ENCODE assay signal across 32 cellular contexts in the genomic region with DNA sequence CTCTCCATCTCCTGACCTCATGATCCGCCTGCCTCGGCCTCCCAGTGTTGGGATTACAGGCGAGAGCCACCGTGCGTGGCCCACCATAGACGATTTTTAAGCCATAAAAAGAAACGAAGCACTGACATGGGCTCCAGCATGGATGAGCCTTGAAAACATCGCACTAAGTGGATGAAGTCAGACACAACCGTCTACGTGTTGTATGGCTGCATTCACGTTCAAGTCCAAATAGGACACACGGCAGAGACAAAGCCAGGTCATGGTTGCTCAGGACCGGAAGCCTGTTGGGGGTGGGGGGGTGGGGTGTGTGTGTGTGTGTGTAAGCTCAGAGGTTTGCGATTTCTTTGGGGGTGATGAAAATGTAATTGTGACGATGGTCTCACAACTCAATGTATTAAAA. TPM values are rescaled to one million over a fixed set of nuclear protein-coding genes. Genes with fewer than 3 reads are reported as not detected.
A peak's percentile ranks its signal among the peaks of the same experiment; 100 is the strongest.
DNase-seq lines count a peak whose midpoint lies in the region; ATAC-seq and TF ChIP-seq lines count a peak whose summit lies in the region.
"Had no signal": no experiment of that assay in that cellular context is flagged by ENCODE, and none has a peak within 500 bp of the region (broad histone marks: within the 10 kb centered on the region; RNA-seq: fewer than 3 reads in every experiment).

No MANE protein-coding gene starts in this region.

- peaks cover 23% of the 10 kb centered on the region for H3F3A ChIP-seq in neural progenitor cell (ENCODE audit: low read depth)

- no peaks in the 10 kb centered on the region for H3K27me3 Mint-ChIP-seq in activated T-cell treated with anti-CD3 and anti-CD28 coated beads, Interleukin-2, amount 50 U/mL, for 24 hours
- no peaks in the 10 kb centered on the region for H3K27me3 Mint-ChIP-seq in activated T-cell treated with anti-CD3 and anti-CD28 coated beads, Interleukin-2, amount 50 U/mL, for 4 hours (ENCODE audit: low read depth)
- no peaks in the 10 kb centered on the region for H3K27me3 Mint-ChIP-seq in activated naive CD8-positive, alpha-beta T cell treated with anti-CD3 and anti-CD28 coated beads for 36 hours
- peaks cover 9% of the 10 kb centered on the region for H3K27me3 Mint-ChIP-seq in neural progenitor cell (ENCODE audit: insufficient read depth, low read depth)
- H3K27me3 Mint-ChIP-seq: CD4-positive, alpha-beta T cell; dendritic cell treated with granulocyte-macrophage colony-stimulating factor and Interleukin-4, amounts not matched to agents 40 ng/mL and 50 ng/mL, for 4 days had no signal

- H3K4me1 ChIP-seq in neural progenitor cell = no peaks in the 10 kb centered on the region
- H3K4me1 ChIP-seq: psoas muscle, sigmoid colon had no signal

- H2AFZ ChIP-seq in neural progenitor cell (replicated peaks) = no peak overlapping the region
- H2AFZ ChIP-seq: PC-9 had no signal

- no peaks in the 10 kb centered on the region for H3K9me3 ChIP-seq in neural progenitor cell (ENCODE audit: low read depth)
- H3K9me3 ChIP-seq: A549, esophagus muscularis mucosa, heart left ventricle, neutrophil, psoas muscle, sigmoid colon, tibial nerve had no signal

- no peaks in the 10 kb centered on the region for H3K79me2 ChIP-seq in neural progenitor cell (ENCODE audit: low read depth)

- no peaks in the 10 kb centered on the region for H3K36me3 ChIP-seq in neural progenitor cell

- H4K20me1 ChIP-seq in neural progenitor cell (ENCODE audit: low read depth) = peaks cover 5% of the 10 kb centered on the region

- ATAC-seq in activated T-cell treated with anti-CD3 and anti-CD28 coated beads, Interleukin-2, amount 50 U/mL, for 4 hours = no peak
- ATAC-seq in HG03469 (IDR thresholded peaks at IDR 0.05; ENCODE audit: unreplicated experiment) (no peak), SK-N-SH treated with all-trans-retinoic acid at 6 μM for 48 hours (no peak)
- ATAC-seq: left ventricle myocardium superior had no signal

- no peak overlapping the region for H3K4me3 Mint-ChIP-seq in activated T-cell treated with anti-CD3 and anti-CD28 coated beads, Interleukin-2, amount 50 U/mL, for 24 hours
- no peak overlapping the region for H3K4me3 Mint-ChIP-seq in activated T-cell treated with anti-CD3 and anti-CD28 coated beads, Interleukin-2, amount 50 U/mL, for 4 hours
- H3K4me3 Mint-ChIP-seq in activated naive CD8-positive, alpha-beta T cell treated with anti-CD3 and anti-CD28 coated beads for 36 hours = no peak overlapping the region
- no peak overlapping the region for H3K4me3 Mint-ChIP-seq in neural progenitor cell
- H3K4me3 Mint-ChIP-seq: CD4-positive, alpha-beta T cell; dendritic cell treated with granulocyte-macrophage colony-stimulating factor and Interleukin-4, amounts not matched to agents 40 ng/mL and 50 ng/mL, for 4 days; T-helper 2 cell treated with Interferon-gamma antibody and Interleukin-4, amounts not matched to agents 5 μg/mL and 100 μg/mL, for 36 hours had no signal

- H3K4me1 Mint-ChIP-seq in activated T-cell treated with anti-CD3 and anti-CD28 coated beads, Interleukin-2, amount 50 U/mL, for 24 hours (ENCODE audit: low read depth) = no peaks in the 10 kb centered on the region
- no peaks in the 10 kb centered on the region for H3K4me1 Mint-ChIP-seq in activated T-cell treated with anti-CD3 and anti-CD28 coated beads, Interleukin-2, amount 50 U/mL, for 4 hours (ENCODE audit: low read depth)
- no peaks in the 10 kb centered on the region for H3K4me1 Mint-ChIP-seq in activated naive CD8-positive, alpha-beta T cell treated with anti-CD3 and anti-CD28 coated beads for 36 hours
- H3K4me1 Mint-ChIP-seq in neural progenitor cell = peaks cover 8% of the 10 kb centered on the region

- H3K36me3 Mint-ChIP-seq in activated T-cell treated with anti-CD3 and anti-CD28 coated beads, Interleukin-2, amount 50 U/mL, for 24 hours (ENCODE audit: low read depth) = peaks cover 30% of the 10 kb centered on the region
- peaks cover 3% of the 10 kb centered on the region for H3K36me3 Mint-ChIP-seq in activated T-cell treated with anti-CD3 and anti-CD28 coated beads, Interleukin-2, amount 50 U/mL, for 4 hours (ENCODE audit: insufficient read depth)
- H3K36me3 Mint-ChIP-seq in activated naive CD8-positive, alpha-beta T cell treated with anti-CD3 and anti-CD28 coated beads for 36 hours = peaks cover 3% of the 10 kb centered on the region
- H3K36me3 Mint-ChIP-seq in neural progenitor cell = peaks cover 4% of the 10 kb centered on the region

- DNase-seq in activated T-cell treated with anti-CD3 and anti-CD28 coated beads, Interleukin-2, amount 50 U/mL, for 24 hours = peak; percentile 37
- no peak for DNase-seq in activated T-cell treated with anti-CD3 and anti-CD28 coated beads, Interleukin-2, amount 50 U/mL, for 4 hours
- DNase-seq in NB4 (ENCODE audit: low read depth) (peak; percentile 27), neural progenitor cell (ENCODE audit: low spot score) (no peak), hippocampal formation (lab: John Stamatoyannopoulos, UW) (no peak)
- no peak for DNase-seq in activated naive CD8-positive, alpha-beta T cell treated with anti-CD3 and anti-CD28 coated beads for 36 hours
- DNase-seq: activated CD4-positive, alpha-beta T cell treated with anti-CD3 and anti-CD28 coated beads, Interleukin-2, amount 50 U/mL, for 1 hour; activated gamma-delta T cell treated with Interleukin-2 at 50 U/mL for 16 hours; AML-193; CD4-positive, alpha-beta T cell; DMS 273 treated with DMSO at 0.1 percent for 48 hours; heart left ventricle; left ventricle myocardium superior; NCI-H1048; NCI-H187 treated with DMSO at 0.1 percent for 48 hours; NCI-H524; NK-92 treated with Interleukin-12 subunit alpha and Interleukin-12 subunit beta, amount 100 ng/mL, for 24 hours; PC-9; psoas muscle; SHP77; sigmoid colon; stimulated activated CD4-positive, alpha-beta T cell treated with anti-CD3 and anti-CD28 coated beads, Interleukin-12 subunit alpha, Interleukin-12 subunit beta, amount 100 ng/mL, for 4 hours; stimulated activated CD4-positive, alpha-beta T cell treated with anti-CD3 and anti-CD28 coated beads, Interleukin-2, amount 100 ng/mL, for 48 hours had no signal

- H3K4me2 ChIP-seq in neural progenitor cell = no peak overlapping the region
- H3K4me2 ChIP-seq: A549, PC-9 had no signal

- no peaks in the 10 kb centered on the region for H3K9me3 Mint-ChIP-seq in activated T-cell treated with anti-CD3 and anti-CD28 coated beads, Interleukin-2, amount 50 U/mL, for 24 hours
- H3K9me3 Mint-ChIP-seq in activated T-cell treated with anti-CD3 and anti-CD28 coated beads, Interleukin-2, amount 50 U/mL, for 4 hours = no peaks in the 10 kb centered on the region
- no peaks in the 10 kb centered on the region for H3K9me3 Mint-ChIP-seq in activated naive CD8-positive, alpha-beta T cell treated with anti-CD3 and anti-CD28 coated beads for 36 hours
- no peaks in the 10 kb centered on the region for H3K9me3 Mint-ChIP-seq in neural progenitor cell
- H3K9me3 Mint-ChIP-seq: CD4-positive, alpha-beta T cell; dendritic cell treated with granulocyte-macrophage colony-stimulating factor and Interleukin-4, amounts not matched to agents 40 ng/mL and 50 ng/mL, for 4 days; T-helper 2 cell treated with Interferon-gamma antibody and Interleukin-4, amounts not matched to agents 5 μg/mL and 100 μg/mL, for 36 hours had no signal

- TF ChIP-seq CTCF in NB4 (IDR thresholded peaks at IDR 0.05; ENCODE audit: low read depth, low read length) (no peak), neural progenitor cell (IDR thresholded peaks at IDR 0.05) (no peak)

- H3K9ac ChIP-seq in neural progenitor cell = no peak overlapping the region

- H3K27ac ChIP-seq in neural progenitor cell = peak overlapping the region; percentile 51
- H3K27ac ChIP-seq: A549, esophagus muscularis mucosa, heart left ventricle, HL-60, neutrophil, PC-9, psoas muscle, sigmoid colon, tibial nerve had no signal

- no peak for TF ChIP-seq POLR2A in NB4 (IDR thresholded peaks at IDR 0.05; ENCODE audit: extremely low read depth, insufficient read length)

- H3K4me3 ChIP-seq in NB4 (ENCODE audit: low read depth, low read length) = no peak overlapping the region
- H3K4me3 ChIP-seq in neural progenitor cell = no peak overlapping the region
- H3K4me3 ChIP-seq: A549, esophagus muscularis mucosa, heart left ventricle, PC-9, psoas muscle, sigmoid colon, tibial nerve had no signal

- H3K27ac Mint-ChIP-seq in activated T-cell treated with anti-CD3 and anti-CD28 coated beads, Interleukin-2, amount 50 U/mL, for 24 hours = peak overlapping the region; percentile 44
- peak overlapping the region; percentile 3 for H3K27ac Mint-ChIP-seq in activated naive CD8-positive, alpha-beta T cell treated with anti-CD3 and anti-CD28 coated beads for 36 hours
- no peak overlapping the region for H3K27ac Mint-ChIP-seq in neural progenitor cell
- H3K27ac Mint-ChIP-seq: CD4-positive, alpha-beta T cell; dendritic cell treated with granulocyte-macrophage colony-stimulating factor and Interleukin-4, amounts not matched to agents 40 ng/mL and 50 ng/mL, for 4 days; T-helper 2 cell treated with Interferon-gamma antibody and Interleukin-4, amounts not matched to agents 5 μg/mL and 100 μg/mL, for 36 hours had no signal

- H3K27me3 ChIP-seq in neural progenitor cell = no peaks in the 10 kb centered on the region
- H3K27me3 ChIP-seq: esophagus muscularis mucosa, heart left ventricle, neutrophil, sigmoid colon, tibial nerve had no signal

TF ChIP-seq in SK-N-SH treated with all-trans-retinoic acid at 6 μM for 48 hours, 23 proteins besides CTCF, POLR2A, EP300 and RAD21 (continues in another document):
- TF ChIP-seq, protein P1, sequence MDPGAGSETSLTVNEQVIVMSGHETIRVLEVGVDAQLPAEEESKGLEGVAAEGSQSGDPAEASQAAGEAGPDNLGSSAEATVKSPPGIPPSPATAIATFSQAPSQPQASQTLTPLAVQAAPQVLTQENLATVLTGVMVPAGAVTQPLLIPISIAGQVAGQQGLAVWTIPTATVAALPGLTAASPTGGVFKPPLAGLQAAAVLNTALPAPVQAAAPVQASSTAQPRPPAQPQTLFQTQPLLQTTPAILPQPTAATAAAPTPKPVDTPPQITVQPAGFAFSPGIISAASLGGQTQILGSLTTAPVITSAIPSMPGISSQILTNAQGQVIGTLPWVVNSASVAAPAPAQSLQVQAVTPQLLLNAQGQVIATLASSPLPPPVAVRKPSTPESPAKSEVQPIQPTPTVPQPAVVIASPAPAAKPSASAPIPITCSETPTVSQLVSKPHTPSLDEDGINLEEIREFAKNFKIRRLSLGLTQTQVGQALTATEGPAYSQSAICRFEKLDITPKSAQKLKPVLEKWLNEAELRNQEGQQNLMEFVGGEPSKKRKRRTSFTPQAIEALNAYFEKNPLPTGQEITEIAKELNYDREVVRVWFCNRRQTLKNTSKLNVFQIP (CRISPR knock-in tag; IDR thresholded peaks at IDR 0.05; ENCODE audit: borderline replicate concordance, low read depth) = no peak
- no peak for TF ChIP-seq OSR1 (CRISPR knock-in tag; IDR thresholded peaks at IDR 0.05)

RNA-seq across cellular contexts. Expression of a gene that starts 10.0 kb away (rescaled TPM):
- total RNA-seq in activated T-cell treated with anti-CD3 and anti-CD28 coated beads, Interleukin-2, amount 50 U/mL, for 4 hours = 100 to 1,000 TPM; 214 to 258 (median 217) TPM
- 100 to 1,000 TPM; 184 to 193 TPM for total RNA-seq in activated naive CD8-positive, alpha-beta T cell treated with anti-CD3 and anti-CD28 coated beads for 36 hours
- total RNA-seq in neural progenitor cell (ENCODE audit: low replicate concordance) = 15.2 and 31.9 TPM in 2 replicates

RNA-seq across cellular contexts. Expression of a gene that starts 44.2 kb away (rescaled TPM):
- total RNA-seq in activated T-cell treated with anti-CD3 and anti-CD28 coated beads, Interleukin-2, amount 50 U/mL, for 4 hours = under 1 TPM; 0.55 to 0.96 (median 0.79) TPM
- total RNA-seq in activated naive CD8-positive, alpha-beta T cell treated with anti-CD3 and anti-CD28 coated beads for 36 hours = 1 to 10 TPM; 2.1 to 2.3 TPM
- total RNA-seq in neural progenitor cell (ENCODE audit: low replicate concordance) = 0.99 TPM in 1 of 2 replicates, not detected in the other

Comparison
In these comparisons a context has a peak if more than half of its experiments do, and no peak if none do; other contexts are left out.
1. DNase-seq: peak in activated T-cell treated with anti-CD3 and anti-CD28 coated beads, Interleukin-2, amount 50 U/mL, for 24 hours (single experiment) and NB4 (single experiment); none in activated T-cell treated with anti-CD3 and anti-CD28 coated beads, Interleukin-2, amount 50 U/mL, for 4 hours (single experiment), activated naive CD8-positive, alpha-beta T cell treated with anti-CD3 and anti-CD28 coated beads for 36 hours (single experiment), neural progenitor cell (single experiment) and hippocampal formation (0 of 2).